In the genomic region with DNA sequence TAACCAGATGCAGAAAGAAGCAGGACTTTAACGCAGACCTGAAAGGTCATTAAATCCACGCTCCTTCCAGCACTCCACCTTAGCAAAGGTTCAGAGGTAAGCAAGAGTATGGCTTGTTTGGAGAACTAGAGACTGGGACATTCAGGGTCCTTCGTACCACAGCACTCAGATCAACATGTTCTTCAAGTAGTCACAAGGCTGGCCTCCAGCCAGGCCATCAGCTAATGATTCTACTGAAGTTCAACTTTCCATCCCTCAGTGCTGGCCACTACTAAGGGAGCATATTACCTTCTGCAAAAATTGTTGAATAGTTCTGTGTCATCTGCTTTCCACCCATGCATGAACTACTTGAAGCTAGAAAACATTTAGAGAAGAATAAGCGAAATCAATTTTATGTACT, we compare ENCODE assay signal across 36 cellular contexts. TPM values are rescaled to one million over a fixed set of nuclear protein-coding genes. Genes with fewer than 3 reads are reported as not detected.
"Had no signal": no experiment of that assay in that cellular context is flagged by ENCODE, and none has a peak within 500 bp of the region (broad histone marks: within the 10 kb centered on the region; RNA-seq: fewer than 3 reads in every experiment).

No MANE protein-coding gene starts in this region.

- ATAC-seq: activated CD4-positive, alpha-beta T cell treated with anti-CD3 and anti-CD28 coated beads for 36 hours; activated CD8-positive, alpha-beta memory T cell treated with anti-CD3 and anti-CD28 coated beads, Interleukin-2, amount 10 ng/mL, durations not matched to agents 7 days and 5 days; activated CD8-positive, alpha-beta T cell treated with anti-CD3 and anti-CD28 coated beads, Interleukin-2, amount 10 ng/mL, durations not matched to agents 7 days and 5 days; activated naive CD8-positive, alpha-beta T cell treated with anti-CD3 and anti-CD28 coated beads, Interleukin-2, amount 50 U/mL, for 24 hours; body of pancreas; effector memory CD8-positive, alpha-beta T cell; gastroesophageal sphincter; heart right ventricle had no signal

- DNase-seq: activated CD4-positive, alpha-beta memory T cell treated with anti-CD3 and anti-CD28 coated beads for 36 hours; activated CD4-positive, alpha-beta T cell treated with anti-CD3 and anti-CD28 coated beads for 36 hours; activated CD4-positive, alpha-beta T cell treated with anti-CD3 and anti-CD28 coated beads, Interleukin-2, amount 10 ng/mL, durations not matched to agents 24 days and 14 days; activated CD4-positive, CD25-positive, alpha-beta regulatory T cell; activated CD4-positive, CD25-positive, alpha-beta regulatory T cell treated with anti-CD3 and anti-CD28 coated beads, Interleukin-2, amount 50 U/mL, for 72 hours; activated CD8-positive, alpha-beta memory T cell treated with anti-CD3 and anti-CD28 coated beads, Interleukin-2, amount 10 ng/mL, durations not matched to agents 7 days and 5 days; activated CD8-positive, alpha-beta memory T cell treated with anti-CD3 and anti-CD28 coated beads, Interleukin-2, amount 50 U/mL, for 4 hours; activated CD8-positive, alpha-beta T cell treated with anti-CD3 and anti-CD28 coated beads, Interleukin-2, amount 10 ng/mL, durations not matched to agents 7 days and 5 days; activated effector memory CD4-positive, alpha-beta T cell treated with anti-CD3 and anti-CD28 coated beads, Interleukin-2, amount 50 U/mL, for 16 hours; activated naive CD4-positive, alpha-beta T cell treated with anti-CD3 and anti-CD28 coated beads for 36 hours; activated naive CD8-positive, alpha-beta T cell treated with anti-CD3 and anti-CD28 coated beads for 36 hours; activated naive CD8-positive, alpha-beta T cell treated with anti-CD3 and anti-CD28 coated beads, Interleukin-2, amount 50 U/mL, for 24 hours; activated T-cell treated with anti-CD3 and anti-CD28 coated beads, Interleukin-2, amount 50 U/mL, for 1 hour; activated T-cell treated with anti-CD3 and anti-CD28 coated beads, Interleukin-2, amount 50 U/mL, for 48 hours; adrenal gland; amygdala; aorta; caudate nucleus; cortex of kidney; dermis blood vessel endothelial cell; effector CD4-positive, alpha-beta T cell; effector memory CD8-positive, alpha-beta T cell; esophagus squamous epithelium; foreskin melanocyte; heart right ventricle; T-helper 2 cell had no signal

- FAIRE-seq: colon had no signal

RNA-seq across cellular contexts. Expression of a gene that starts 17.6 kb away (rescaled TPM):
- total RNA-seq: activated CD4-positive, alpha-beta memory T cell treated with anti-CD3 and anti-CD28 coated beads for 36 hours; activated CD4-positive, alpha-beta T cell treated with anti-CD3 and anti-CD28 coated beads for 36 hours; activated CD4-positive, alpha-beta T cell treated with anti-CD3 and anti-CD28 coated beads, Interleukin-2, amount 10 ng/mL, durations not matched to agents 24 days and 14 days; activated CD8-positive, alpha-beta memory T cell treated with anti-CD3 and anti-CD28 coated beads for 36 hours; activated CD8-positive, alpha-beta memory T cell treated with anti-CD3 and anti-CD28 coated beads, Interleukin-2, amount 10 ng/mL, durations not matched to agents 7 days and 5 days; activated CD8-positive, alpha-beta T cell treated with anti-CD3 and anti-CD28 coated beads, Interleukin-2, amount 10 ng/mL, durations not matched to agents 7 days and 5 days; activated naive CD4-positive, alpha-beta T cell treated with anti-CD3 and anti-CD28 coated beads for 36 hours; activated naive CD8-positive, alpha-beta T cell treated with anti-CD3 and anti-CD28 coated beads for 36 hours; activated T-helper 1 cell treated with anti-CD3 and anti-CD28 coated beads, Interleukin-12 subunit alpha, Interleukin-12 subunit beta, Interleukin-2, Interleukin-4 antibody, amounts not matched to agents 30 ng/mL and 10 ng/mL and 1 ng/mL, durations not matched to agents 14 hours and 24 hours and 36 hours; activated T-helper 2 cell treated with anti-CD3 and anti-CD28 coated beads, Interferon-gamma antibody, Interleukin-2, Interleukin-4, amounts not matched to agents 10 μg/mL and 5 μg/mL and 100 μg/mL, durations not matched to agents 14 hours and 24 hours and 36 hours; adrenal gland; aorta; body of pancreas; chondrocyte; dermis blood vessel endothelial cell; esophagus squamous epithelium; fibroblast of lung; fibroblast of villous mesenchyme; gastroesophageal sphincter; glomerular endothelial cell; heart right ventricle had no signal
